In genomic region chr14:58643366-58643765, GRCh38 we compare ENCODE assay signal across 11 cellular contexts.
"Had no signal": no experiment of that assay in that cellular context is flagged by ENCODE, and none has a peak within 500 bp of the region (broad histone marks: within the 10 kb centered on the region; RNA-seq: fewer than 3 reads in every experiment).

No MANE protein-coding gene starts in this region.

- ATAC-seq: gastroesophageal sphincter, upper lobe of right lung had no signal

- H3K79me2 ChIP-seq: parathyroid adenoma had no signal

- H3K27me3 ChIP-seq: gastroesophageal sphincter, sigmoid colon, testis, upper lobe of right lung had no signal

- H3K9me3 ChIP-seq: gastroesophageal sphincter, left ventricle myocardium inferior, sigmoid colon, stomach, testis, upper lobe of right lung had no signal

- DNase-seq: activated CD4-positive, alpha-beta T cell treated with anti-CD3 and anti-CD28 coated beads, Interleukin-2, amount 10 ng/mL, durations not matched to agents 7 days and 5 days; aorta; erythroblast; left ventricle myocardium inferior; sigmoid colon; stimulated activated CD4-positive, alpha-beta T cell treated with anti-CD3 and anti-CD28 coated beads, Interleukin-1b, Interleukin-23, amount 100 ng/mL, for 48 hours; stomach; testis; upper lobe of right lung had no signal

- H3K27ac ChIP-seq: gastroesophageal sphincter, left ventricle myocardium inferior, parathyroid adenoma, sigmoid colon, stomach, testis, upper lobe of right lung had no signal

- H3K9ac ChIP-seq: parathyroid adenoma had no signal

- H3K4me3 ChIP-seq: gastroesophageal sphincter, left ventricle myocardium inferior, sigmoid colon, stomach, testis, upper lobe of right lung had no signal

- H2AFZ ChIP-seq: parathyroid adenoma had no signal
